Comparison of ENCODE assay signal across 10 cellular contexts in the genomic region with DNA sequence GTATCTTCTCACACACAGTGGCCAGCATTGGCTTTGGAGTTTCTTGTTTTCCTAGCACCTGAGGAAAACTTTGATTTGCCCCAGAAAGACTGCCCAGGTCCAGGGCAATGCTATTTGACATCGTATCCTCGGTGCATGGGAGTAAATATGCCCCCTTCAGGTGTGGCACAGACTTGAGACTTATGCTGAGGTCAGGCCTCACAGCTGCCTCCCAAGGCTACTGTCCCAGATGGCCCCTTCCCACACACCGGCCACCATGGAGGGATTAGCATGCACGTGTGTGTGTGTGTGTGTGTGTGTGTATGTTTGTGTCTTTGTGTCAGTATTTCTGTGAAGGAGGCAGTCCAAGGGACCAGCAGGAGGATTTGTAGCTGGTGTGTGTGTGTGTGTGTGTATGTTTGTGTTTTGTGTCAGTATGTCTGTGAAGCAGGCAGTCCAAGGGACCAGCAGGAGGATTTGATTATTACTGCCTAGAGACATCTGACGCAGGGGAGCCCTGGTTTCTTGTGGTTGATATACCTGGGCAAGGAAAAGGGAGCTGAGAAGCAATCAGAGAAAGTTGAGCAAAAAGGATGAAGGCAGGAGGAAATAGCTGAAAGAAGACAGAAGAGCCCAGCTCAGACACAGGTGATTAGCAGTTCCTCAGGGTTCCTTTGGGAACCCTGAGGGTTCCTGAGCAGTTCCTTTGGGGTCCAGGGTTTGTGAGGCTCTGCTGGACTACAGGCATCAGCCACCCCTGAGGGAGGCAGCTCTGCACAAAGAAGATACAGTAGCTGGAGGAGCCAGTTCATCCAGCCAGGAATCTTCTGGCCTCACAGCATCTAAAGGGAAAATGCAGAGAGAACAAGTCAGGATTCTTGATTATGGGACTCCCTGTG.
"Had no signal": no experiment of that assay in that cellular context is flagged by ENCODE, and none has a peak within 500 bp of the region (broad histone marks: within the 10 kb centered on the region; RNA-seq: fewer than 3 reads in every experiment).

No MANE protein-coding gene starts in this region.

- H3K4me3 ChIP-seq: lung, ovary, uterus had no signal

- H3K27ac ChIP-seq: epithelial cell of prostate, ovary, uterus had no signal

- H3K4me1 ChIP-seq: uterus had no signal

- H3K36me3 ChIP-seq: ovary, uterus had no signal

- ATAC-seq: activated T-helper 17 cell treated with anti-CD3 and anti-CD28 coated beads, Interleukin-2, amount 50 U/mL, for 72 hours; effector memory CD8-positive, alpha-beta T cell had no signal

- DNase-seq: activated CD4-positive, alpha-beta T cell treated with anti-CD3 and anti-CD28 coated beads, Interleukin-2, amount 50 U/mL, for 4 hours; activated CD4-positive, CD25-positive, alpha-beta regulatory T cell treated with anti-CD3 and anti-CD28 coated beads, Interleukin-2, amount 50 U/mL, for 72 hours; activated naive CD4-positive, alpha-beta T cell treated with Interleukin-2 at 50 U/mL for 16 hours; effector memory CD8-positive, alpha-beta T cell; ovary; stimulated activated CD4-positive, alpha-beta T cell treated with anti-CD3 and anti-CD28 coated beads, Interleukin-2, amount 100 ng/mL, for 48 hours; uterus had no signal

- H3K9me3 ChIP-seq: ovary, uterus had no signal

- H3K27me3 ChIP-seq: ovary, uterus had no signal
